8 cellular contexts compared by ENCODE assay signal in the genomic region with DNA sequence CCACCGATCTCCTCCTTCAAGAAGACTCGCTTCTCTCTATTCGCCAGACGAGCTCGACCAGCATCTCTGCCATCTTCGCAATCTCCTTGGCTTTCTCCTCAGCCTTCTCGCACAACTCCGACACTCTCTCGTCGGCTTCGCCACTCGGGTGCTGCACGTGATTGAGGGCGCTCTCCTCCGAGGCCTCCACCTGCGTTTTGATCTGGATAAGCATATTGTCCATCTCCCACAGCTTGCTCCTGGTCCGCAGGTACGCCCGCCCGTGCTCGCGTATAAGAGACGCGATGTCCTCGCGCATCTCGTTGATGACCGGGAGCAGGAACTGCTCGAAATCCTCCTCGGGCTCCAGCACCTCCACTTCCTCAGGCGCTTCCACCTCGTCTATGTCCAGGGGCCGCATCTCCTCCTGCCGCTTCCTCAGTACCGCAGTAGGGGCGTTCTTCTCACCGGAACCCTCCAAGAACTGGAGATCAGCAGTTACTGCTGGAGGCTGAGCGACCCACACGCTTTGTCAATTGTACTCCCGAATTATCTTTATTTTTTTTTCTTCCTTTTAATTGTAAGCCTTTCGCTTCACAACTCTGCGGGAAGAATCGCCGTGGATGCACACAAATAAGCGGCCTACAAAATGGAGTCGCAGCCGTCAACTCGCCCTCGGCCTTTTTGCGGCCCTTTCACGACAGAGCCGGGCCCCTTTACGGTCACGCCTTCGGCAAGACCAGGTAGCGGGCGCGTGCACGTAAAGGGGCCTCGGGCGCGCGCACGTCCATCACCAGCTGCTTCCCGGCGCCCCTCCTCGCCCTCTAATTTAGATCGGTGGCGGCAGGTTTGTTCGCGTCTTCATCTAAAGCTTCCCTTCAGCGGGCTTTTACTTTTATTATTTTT. TPM values are rescaled to one million over a fixed set of nuclear protein-coding genes. Genes with fewer than 3 reads are reported as not detected.
DNase-seq lines count a peak whose midpoint lies in the region; ATAC-seq, FAIRE-seq and TF ChIP-seq lines count a peak whose summit lies in the region.

A gene (minus strand): TSS at position 636 of the 885 bp plus-strand sequence. CDS start 236 bp downstream, at position 400.

- WGBS in A549 (ENCODE audit: missing lambda C conversion rate) = 11% methylated on average over 69 of the region's 72 CpGs

- peak; percentile 33 for TF ChIP-seq POLR2A in A549 (IDR thresholded peaks at IDR 0.05; ENCODE audit: low read length)
- peak; percentile 64 for TF ChIP-seq POLR2A in breast epithelium (IDR thresholded peaks at IDR 0.05)

- POLR2A ChIA-PET in A549 (lab: Yijun Ruan, JAX) = interaction anchor here (0.6 to 1.7 kb wide), 5 partner anchors 19 to 127 kb away, joined by 3 to 11 read pairs (median 6); a partner anchor contains a TSS

- H3K4me1 ChIP-seq in A549 = no peaks in the 10 kb centered on the region; the same call in 2 of the 3 replicates
- peaks cover 0 to 19% of the 10 kb centered on the region in 2 donors for H3K4me1 ChIP-seq in breast epithelium
- H3K4me1 ChIP-seq in skeletal muscle tissue (ENCODE audit: control insufficient read depth in 3 of 3, insufficient read depth in 3 of 3, low read length in 3 of 3) = peaks cover 29 to 49% (median 45%) of the 10 kb centered on the region in 3 donors

- peak; percentile 78 to 88 for ATAC-seq in A549
- peak; percentile 54 for ATAC-seq in GM18861 (IDR thresholded peaks at IDR 0.05; ENCODE audit: unreplicated experiment)
- peak; percentile 66 for ATAC-seq in HG03108 (IDR thresholded peaks at IDR 0.05; ENCODE audit: unreplicated experiment)

- H3K27me3 ChIP-seq in WERI-Rb-1 (ENCODE audit: insufficient read depth, low read depth, severe bottlenecking) = no peaks in the 10 kb centered on the region
- no peaks in the 10 kb centered on the region for H3K27me3 ChIP-seq in breast epithelium
- no peaks in the 10 kb centered on the region for H3K27me3 ChIP-seq in skeletal muscle tissue (ENCODE audit: control insufficient read depth in 3 of 3, insufficient read depth in 3 of 3, low read length in 3 of 3)

- no peak for TF ChIP-seq CTCF in A549 (IDR thresholded peaks at IDR 0.05)
- no peak for TF ChIP-seq CTCF in WERI-Rb-1 (IDR thresholded peaks at IDR 0.05; ENCODE audit: low read depth, low read length)
- TF ChIP-seq CTCF in breast epithelium (IDR thresholded peaks at IDR 0.05) = no peak

- H3K36me3 ChIP-seq in WERI-Rb-1 (peaks cover 34% of the 10 kb centered on the region), breast epithelium (no peaks in the 10 kb centered on the region), skeletal muscle tissue (ENCODE audit: control insufficient read depth in 3 of 3, insufficient read depth in 3 of 3, low read length in 3 of 3) (peaks cover 5 to 15% (median 6%) of the 10 kb centered on the region in 3 donors)

- no peak for TF ChIP-seq RAD21 in A549 (conservative IDR thresholded peaks at IDR 0.05 in 1 of 2, IDR thresholded peaks at IDR 0.05 in 1 of 2)

- CTCF ChIA-PET in A549 (lab: Yijun Ruan, JAX) = interaction anchor here (0.9 to 2.4 kb wide), 2 partner anchors 14 to 165 kb away, joined by 3 to 9 read pairs; no protein-coding TSS in a partner anchor

- peaks cover 37% of the 10 kb centered on the region for H3K9me3 ChIP-seq in A549
- H3K9me3 ChIP-seq in WERI-Rb-1 (ENCODE audit: severe bottlenecking) = no peaks in the 10 kb centered on the region
- no peaks in the 10 kb centered on the region for H3K9me3 ChIP-seq in breast epithelium
- H3K9me3 ChIP-seq in iPS-18c (ENCODE audit: control insufficient read depth, insufficient read depth, low read length) = no peaks in the 10 kb centered on the region
- H3K9me3 ChIP-seq in skeletal muscle tissue (ENCODE audit: control insufficient read depth in 3 of 3, low read length in 3 of 3) = no peaks in the 10 kb centered on the region

- TF ChIP-seq EP300 in A549 (IDR thresholded peaks at IDR 0.05) = no peak

- DNase-seq in A549 (ENCODE audit: low read depth in 1 of 2, low spot score in 1 of 2) = peak; percentile 73 to 97
- DNase-seq in NCI-H2196 treated with DMSO at 0.1 percent for 48 hours (lab: John Stamatoyannopoulos, UW; ENCODE audit: unreplicated experiment) = peak; percentile 99
- DNase-seq in WERI-Rb-1 = peak; percentile 98
- DNase-seq in breast epithelium (ENCODE audit: low spot score in 2 of 2) = peak; percentile 94 to 95

- no peak for FAIRE-seq in A549 (lab: Jason Lieb, UNC)

- peak within 1 kb of the TSS; percentile 66 for H3K4me3 ChIP-seq in A549
- H3K4me3 ChIP-seq in WERI-Rb-1 (ENCODE audit: low read depth, low read length) = peak within 1 kb of the TSS; percentile 88
- peak within 1 kb of the TSS; percentile 61 to 93 (median 90) for H3K4me3 ChIP-seq in breast epithelium
- H3K4me3 ChIP-seq in iPS-18c (ENCODE audit: insufficient read depth, low read depth, low read length) = peak within 1 kb of the TSS; percentile 92
- H3K4me3 ChIP-seq in skeletal muscle tissue (ENCODE audit: low read length in 3 of 3) = peak within 1 kb of the TSS; percentile 97 to 100 (median 97)

- H3K9ac ChIP-seq in skeletal muscle tissue (ENCODE audit: low read depth in 1 of 3, low read length in 3 of 3) = peak within 1 kb of the TSS; percentile 92 to 98 (median 93)

- intact Hi-C loops in breast epithelium (cut with DNase I; ENCODE audit: low total_unique reads) = no loop called here

- H3K4me2 ChIP-seq in A549 = peak within 1 kb of the TSS; percentile 74

- peak within 1 kb of the TSS; percentile 78 to 86 for H3K27ac ChIP-seq in A549
- peak within 1 kb of the TSS; percentile 82 for H3K27ac ChIP-seq in WERI-Rb-1
- peak within 1 kb of the TSS; percentile 88 to 92 for H3K27ac ChIP-seq in breast epithelium
- peak within 1 kb of the TSS; percentile 72 for H3K27ac ChIP-seq in skeletal muscle tissue (ENCODE audit: low read depth, low read length)

TF ChIP-seq in A549, 52 proteins besides CTCF, POLR2A, EP300 and RAD21:
- TF ChIP-seq FOXS1 (CRISPR knock-in tag; IDR thresholded peaks at IDR 0.05) (no peak), PHF8 (IDR thresholded peaks at IDR 0.05; ENCODE audit: borderline replicate concordance, low read depth) (peak; percentile 43; the same call in 1 of the 2 replicates), JUN (IDR thresholded peaks at IDR 0.05) (peak; percentile 38 to 67; a peak in 3 of 5 replicates), TFCP2L1 (CRISPR knock-in tag; IDR thresholded peaks at IDR 0.05) (no peak), CHD2 (IDR thresholded peaks at IDR 0.05; ENCODE audit: low read length, partially characterized antibody) (no peak), GATA3 (IDR thresholded peaks at IDR 0.05; ENCODE audit: borderline replicate concordance) (0 out of 2 replicates have a peak, but pooled peaks have one; percentile 32), KDM5A (IDR thresholded peaks at IDR 0.05) (no peak), NFE2L2 (conservative IDR thresholded peaks at IDR 0.05; ENCODE audit: low read length) (no peak)
- TF ChIP-seq, protein P1, sequence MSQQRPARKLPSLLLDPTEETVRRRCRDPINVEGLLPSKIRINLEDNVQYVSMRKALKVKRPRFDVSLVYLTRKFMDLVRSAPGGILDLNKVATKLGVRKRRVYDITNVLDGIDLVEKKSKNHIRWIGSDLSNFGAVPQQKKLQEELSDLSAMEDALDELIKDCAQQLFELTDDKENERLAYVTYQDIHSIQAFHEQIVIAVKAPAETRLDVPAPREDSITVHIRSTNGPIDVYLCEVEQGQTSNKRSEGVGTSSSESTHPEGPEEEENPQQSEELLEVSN (IDR thresholded peaks at IDR 0.05; ENCODE audit: borderline replicate concordance, low read depth) = peak; percentile 52; the same call in 1 of the 2 replicates
- TF ChIP-seq, protein P2, sequence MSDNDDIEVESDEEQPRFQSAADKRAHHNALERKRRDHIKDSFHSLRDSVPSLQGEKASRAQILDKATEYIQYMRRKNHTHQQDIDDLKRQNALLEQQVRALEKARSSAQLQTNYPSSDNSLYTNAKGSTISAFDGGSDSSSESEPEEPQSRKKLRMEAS (IDR thresholded peaks at IDR 0.05) = peak; percentile 55

RNA-seq across cellular contexts. Expression of the gene that starts here (rescaled TPM):
- polyA plus RNA-seq in A549 (2011; rRNA removed) (42.8 and 78.2 TPM in 2 replicates), A549 (2017; fragmentation: RNase III; extraction: RNeasy Plus Mini Kit Qiagen cat#74134 plus additional on column Dnase treatment) (41.3 to 46.7 TPM (median 46.1 TPM) in 3 replicates)
- 20.7 and 30.2 TPM in 2 replicates for polyA plus RNA-seq in A549 (2012; cell fraction: cytosol; rRNA removed)
- polyA plus RNA-seq in A549 (2012; cell fraction: nucleus; rRNA removed) = 8.3 and 12.5 TPM in 2 replicates
- polyA minus RNA-seq in A549 (2011; rRNA and poly(A)+ RNA removed) = 10.5 and 13.6 TPM in 2 replicates
- total RNA-seq in breast epithelium (10 to 100 TPM; 48.0 to 78.0 (median 70.1) TPM), skeletal muscle tissue (32.9 TPM)

Comparison
In these comparisons a context has a peak if more than half of its experiments do, and no peak if none do; other contexts are left out.
1. Peak in every context shown above with its lines: DNase-seq, ATAC-seq, H3K4me3 ChIP-seq and H3K27ac ChIP-seq.